ENCODE assay signal across 8 cellular contexts in the genomic region with DNA sequence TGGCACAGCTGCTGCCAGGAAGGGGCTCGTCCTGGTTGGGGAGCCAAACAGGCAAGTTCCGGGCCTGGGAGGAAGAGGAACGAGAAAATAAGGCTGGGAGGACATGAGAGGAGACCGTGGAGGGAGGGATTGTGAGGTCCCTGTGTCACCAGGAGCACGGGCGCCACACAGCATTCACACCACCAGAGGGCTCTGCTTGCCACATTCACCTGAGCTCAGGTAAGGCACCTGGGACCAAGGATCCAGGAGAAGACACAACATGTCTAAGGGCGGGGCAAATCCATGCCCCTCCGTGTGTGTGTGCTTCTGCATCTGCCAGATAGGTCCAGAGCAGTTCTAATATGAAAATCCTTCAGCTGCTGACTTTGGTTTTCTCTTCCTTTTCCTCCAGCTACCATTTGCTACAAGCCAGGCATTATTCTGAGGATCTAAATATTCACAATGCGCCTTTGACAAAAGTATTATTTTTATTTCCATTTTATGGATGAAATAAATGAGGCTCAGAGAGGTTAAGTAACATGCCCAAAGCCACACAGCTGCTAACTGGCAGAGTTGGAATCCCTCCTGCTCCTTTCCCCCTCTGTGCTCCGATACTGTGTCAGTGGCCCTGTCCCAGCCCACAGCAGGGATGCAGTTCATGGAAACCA. TPM values are rescaled to one million over a fixed set of nuclear protein-coding genes. Genes with fewer than 3 reads are reported as not detected.
DNase-seq lines count a peak whose midpoint lies in the region; ATAC-seq and TF ChIP-seq lines count a peak whose summit lies in the region.

No MANE protein-coding gene starts in this region.

- no peaks in the 10 kb centered on the region for H3K27me3 ChIP-seq in HL-60 (ENCODE audit: insufficient read depth, poor library complexity, severe bottlenecking)
- H3K27me3 ChIP-seq in body of pancreas, result no peaks in the 10 kb centered on the region
- H3K27me3 ChIP-seq in vagina, result no peaks in the 10 kb centered on the region

- TF ChIP-seq POLR2A in body of pancreas (IDR thresholded peaks at IDR 0.05) (no peak), vagina (IDR thresholded peaks at IDR 0.05) (no peak)

- H3K4me1 ChIP-seq in body of pancreas (peaks cover 12% of the 10 kb centered on the region), mucosa of descending colon (ENCODE audit: low read depth) (peaks cover 14% of the 10 kb centered on the region), vagina (peaks cover 22% of the 10 kb centered on the region)

- TF ChIP-seq CTCF in 22Rv1 (IDR thresholded peaks at IDR 0.05) (peak; percentile 97), HL-60 (IDR thresholded peaks at IDR 0.05; ENCODE audit: insufficient read depth, low read length) (peak; percentile 29), body of pancreas (IDR thresholded peaks at IDR 0.05) (peak; percentile 65 to 93 (median 87)), mucosa of descending colon (IDR thresholded peaks at IDR 0.05) (peak; percentile 71), vagina (IDR thresholded peaks at IDR 0.05) (peak; percentile 27 to 46 (median 42))

- ATAC-seq in body of pancreas (peak; percentile 88), mucosa of descending colon (peak; percentile 77), sciatic nerve (no peak), GM18868 (IDR thresholded peaks at IDR 0.05; ENCODE audit: unreplicated experiment) (no peak)

- peak in 1 of 2 experiments; percentile 25 for DNase-seq in HL-60 (ENCODE audit: low read depth in 1 of 2, low spot score in 1 of 2)
- DNase-seq in SW480 (ENCODE audit: low spot score), result peak; percentile 85
- DNase-seq in body of pancreas, result peak; percentile 84 to 90 (median 88)
- peak; percentile 72 to 92 (median 88) for DNase-seq in mucosa of descending colon
- no peak for DNase-seq in vagina (ENCODE audit: extremely low spot score in 2 of 2)
- no peak for DNase-seq in sciatic nerve (ENCODE audit: low spot score)

- H3K36me3 ChIP-seq in body of pancreas (replicated peaks in 1 of 2; ENCODE audit: insufficient read depth in 1 of 2, low read depth in 2 of 2), result no peaks in the 10 kb centered on the region
- H3K36me3 ChIP-seq in mucosa of descending colon (ENCODE audit: low read depth), result no peaks in the 10 kb centered on the region
- no peaks in the 10 kb centered on the region for H3K36me3 ChIP-seq in vagina

- intact Hi-C loops in body of pancreas (cut with DNase I) (no loop called here), mucosa of descending colon (cut with DNase I, micrococcal nuclease) (loop anchor here in 1 of 2 donors (10.0 kb wide), 1 partner anchor 91 kb away; no protein-coding TSS in a partner anchor), vagina (cut with DNase I) (no loop called here), sciatic nerve (cut with DNase I) (no loop called here)

- WGBS in body of pancreas, 2 donors, result 25 to 28% methylated on average over 10 of the region's 10 CpGs

- no peak overlapping the region for H3K27ac ChIP-seq in 22Rv1
- H3K27ac ChIP-seq in HL-60 (replicated peaks), result no peak overlapping the region
- no peak overlapping the region for H3K27ac ChIP-seq in body of pancreas
- no peak overlapping the region for H3K27ac ChIP-seq in vagina

- H3K9me3 ChIP-seq in body of pancreas (no peaks in the 10 kb centered on the region), mucosa of descending colon (no peaks in the 10 kb centered on the region), vagina (no peaks in the 10 kb centered on the region)

- H3K4me3 ChIP-seq in HL-60 (replicated peaks; ENCODE audit: insufficient read depth, low read length) (no peak overlapping the region), body of pancreas (no peak overlapping the region), mucosa of descending colon (no peak overlapping the region), vagina (no peak overlapping the region)

RNA-seq across cellular contexts. Expression of gene RAPGEF3, which starts 14.6 kb away (rescaled TPM):
- total RNA-seq in body of pancreas (10 to 100 TPM; 11.9 to 23.4 TPM), mucosa of descending colon (10 to 100 TPM in 2 of 3 donors, 1 to 10 TPM in 1; 9.5 to 15.6 (median 11.4) TPM), vagina (52.3 TPM), sciatic nerve (73.4 TPM)

RNA-seq across cellular contexts. Expression of gene ENDOU, which starts 18.8 kb away (rescaled TPM):
- not detected for total RNA-seq in body of pancreas
- under 1 TPM in 2 of 3 donors, not detected in 1; 0.19 to 0.31 TPM for total RNA-seq in mucosa of descending colon
- 21.4 TPM for total RNA-seq in vagina
- 0.40 TPM for total RNA-seq in sciatic nerve

RNA-seq across cellular contexts. Expression of gene SLC48A1, which starts 28.9 kb away (rescaled TPM):
- total RNA-seq in body of pancreas (10 to 100 TPM; 12.7 to 22.1 TPM), mucosa of descending colon (10 to 100 TPM; 17.2 to 35.4 (median 19.1) TPM), vagina (20.9 TPM), sciatic nerve (47.9 TPM)

RNA-seq across cellular contexts. Expression of gene RPAP3, which starts 38.3 kb away (rescaled TPM):
- total RNA-seq in body of pancreas (1 to 10 TPM; 6.0 to 6.9 TPM), mucosa of descending colon (10 to 100 TPM; 16.5 to 26.0 (median 20.0) TPM), vagina (19.2 TPM), sciatic nerve (25.8 TPM)

Comparison
In these comparisons a context has a peak if more than half of its experiments do, and no peak if none do; other contexts are left out.
1. CTCF ChIP-seq: peak in every context shown above with its lines; median percentile 97 in 22Rv1; 87 in body of pancreas; 71 in mucosa of descending colon; 42 in vagina; 29 in HL-60.
2. DNase-seq: peak in SW480 (single experiment), body of pancreas (4 of 4) and mucosa of descending colon (3 of 3); none in vagina (0 of 2) and sciatic nerve (single experiment).
3. ATAC-seq: peak in body of pancreas (single experiment) and mucosa of descending colon (single experiment); none in sciatic nerve (single experiment) and GM18868 (single experiment).
4. RNA of gene ENDOU, which starts 18.8 kb away (total RNA-seq): 21.4 TPM in vagina (single experiment); 0.40 TPM in sciatic nerve (single experiment), 0.19 to 0.31 TPM in mucosa of descending colon and not detected in body of pancreas; every median in the first group is over 10 times any median in the second.